18 cellular contexts compared by ENCODE assay signal in genomic region chr5:137506296-137506695, GRCh38. TPM values are rescaled to one million over a fixed set of nuclear protein-coding genes. Genes with fewer than 3 reads are reported as not detected.
DNase-seq lines count a peak whose midpoint lies in the region; ATAC-seq and TF ChIP-seq lines count a peak whose summit lies in the region.
"Had no signal": no experiment of that assay in that cellular context is flagged by ENCODE, and none has a peak within 500 bp of the region (broad histone marks: within the 10 kb centered on the region; RNA-seq: fewer than 3 reads in every experiment).

No MANE protein-coding gene starts in this region.

- no peak overlapping the region for H3K27ac Mint-ChIP-seq in GM23338
- no peak overlapping the region for H3K27ac Mint-ChIP-seq in neural progenitor cell
- H3K27ac Mint-ChIP-seq: CD14-positive monocyte; CD4-positive, alpha-beta T cell; CD8-positive, alpha-beta memory T cell had no signal

- H2BK15ac ChIP-seq in neuronal stem cell (ENCODE audit: low read length) = no peak overlapping the region

- H3K4me3 ChIP-seq in GM23338 = no peak overlapping the region
- H3K4me3 ChIP-seq in WERI-Rb-1 (ENCODE audit: low read depth, low read length) = no peak overlapping the region
- no peak overlapping the region for H3K4me3 ChIP-seq in neural progenitor cell
- H3K4me3 ChIP-seq in neuronal stem cell (ENCODE audit: low read length in 2 of 2) = no peak overlapping the region
- H3K4me3 ChIP-seq: BLaER1 treated with 17β-estradiol and CSF1 and Interleukin-3, amounts not matched to agents 10 nM and 100 nM had no signal

- peaks cover 4% of the 10 kb centered on the region; the same call in 1 of the 2 replicates for H3K9me2 ChIP-seq in GM23338 (ENCODE audit: insufficient read depth)

- TF ChIP-seq CTCF in GM23338 (conservative IDR thresholded peaks at IDR 0.05; ENCODE audit: low read depth in 2 of 2) (no peak), WERI-Rb-1 (IDR thresholded peaks at IDR 0.05; ENCODE audit: low read depth, low read length) (no peak), neural progenitor cell (IDR thresholded peaks at IDR 0.05) (no peak)

- no peak overlapping the region for H2AK5ac ChIP-seq in neuronal stem cell (ENCODE audit: low read depth, low read length)

- no peak overlapping the region for H3K14ac ChIP-seq in neuronal stem cell (ENCODE audit: low read length)

- H3K79me2 ChIP-seq in GM23338 (replicated peaks; ENCODE audit: insufficient read depth) (no peaks in the 10 kb centered on the region), neural progenitor cell (ENCODE audit: low read depth) (no peaks in the 10 kb centered on the region)

- H2BK120ac ChIP-seq in neuronal stem cell (ENCODE audit: low read depth, low read length) = no peak overlapping the region

- ATAC-seq in GM23338 (no peak), GM21576 (IDR thresholded peaks at IDR 0.05; ENCODE audit: unreplicated experiment) (no peak)

- H3K36me3 Mint-ChIP-seq in GM23338 (ENCODE audit: low read depth) (no peaks in the 10 kb centered on the region), neural progenitor cell (no peaks in the 10 kb centered on the region)
- H3K36me3 Mint-ChIP-seq: CD8-positive, alpha-beta memory T cell had no signal

- H3K18ac ChIP-seq in neuronal stem cell (ENCODE audit: low read length) = no peak overlapping the region

- H3K4ac ChIP-seq in neuronal stem cell (ENCODE audit: low read length) = no peak overlapping the region

- no peaks in the 10 kb centered on the region for H3K36me3 ChIP-seq in GM23338 (ENCODE audit: insufficient read depth)
- no peaks in the 10 kb centered on the region for H3K36me3 ChIP-seq in WERI-Rb-1
- H3K36me3 ChIP-seq in neural progenitor cell = no peaks in the 10 kb centered on the region
- H3K36me3 ChIP-seq in neuronal stem cell (replicated peaks in 1 of 2; ENCODE audit: control insufficient read depth in 2 of 2, insufficient read depth in 2 of 2, low read length in 2 of 2) = no peaks in the 10 kb centered on the region
- H3K36me3 ChIP-seq: BE2C; BLaER1 treated with 17β-estradiol and CSF1 and Interleukin-3, amounts not matched to agents 10 nM and 100 nM had no signal

- no peaks in the 10 kb centered on the region for H3K27me3 Mint-ChIP-seq in GM23338 (ENCODE audit: insufficient read depth, low read depth, poor library complexity)
- H3K27me3 Mint-ChIP-seq in neural progenitor cell (ENCODE audit: insufficient read depth, low read depth) = peaks cover 5% of the 10 kb centered on the region

- H3K4me1 ChIP-seq in GM23338 (ENCODE audit: insufficient read depth) (no peaks in the 10 kb centered on the region), neural progenitor cell (peaks cover 5% of the 10 kb centered on the region), neuronal stem cell (ENCODE audit: control insufficient read depth in 2 of 2, insufficient read depth in 1 of 2, low read depth in 1 of 2, low read length in 2 of 2) (peaks cover 0 to 3% of the 10 kb centered on the region in 2 donors)
- H3K4me1 ChIP-seq: BE2C; BLaER1 treated with 17β-estradiol and CSF1 and Interleukin-3, amounts not matched to agents 10 nM and 100 nM had no signal

- H4K20me1 ChIP-seq in GM23338 (replicated peaks; ENCODE audit: insufficient read depth) (no peaks in the 10 kb centered on the region), neural progenitor cell (ENCODE audit: low read depth) (no peaks in the 10 kb centered on the region)
- H4K20me1 ChIP-seq: BLaER1 treated with 17β-estradiol and CSF1 and Interleukin-3, amounts not matched to agents 10 nM and 100 nM had no signal

- H3K4me3 Mint-ChIP-seq in GM23338 (no peak overlapping the region), neural progenitor cell (no peak overlapping the region)
- H3K4me3 Mint-ChIP-seq: CD14-positive monocyte; CD4-positive, alpha-beta T cell; CD8-positive, alpha-beta memory T cell had no signal

- H3K23ac ChIP-seq in neuronal stem cell (ENCODE audit: low read depth, low read length, poor library complexity) = no peak overlapping the region

- no peaks in the 10 kb centered on the region for H3K79me1 ChIP-seq in neuronal stem cell (ENCODE audit: low read depth, low read length)

- H3K27me3 ChIP-seq in GM23338 (ENCODE audit: insufficient read depth) (no peaks in the 10 kb centered on the region), WERI-Rb-1 (ENCODE audit: insufficient read depth, low read depth, severe bottlenecking) (no peaks in the 10 kb centered on the region), neural progenitor cell (no peaks in the 10 kb centered on the region), neuronal stem cell (ENCODE audit: control insufficient read depth in 3 of 3, insufficient read depth in 3 of 3, low read depth in 1 of 3, low read length in 3 of 3) (peaks cover 0 to 24% (median 0%) of the 10 kb centered on the region in 3 experiments)
- H3K27me3 ChIP-seq: BLaER1 treated with 17β-estradiol and CSF1 and Interleukin-3, amounts not matched to agents 10 nM and 100 nM had no signal

- H3K9me3 ChIP-seq in WERI-Rb-1 (ENCODE audit: severe bottlenecking) (no peaks in the 10 kb centered on the region), neural progenitor cell (ENCODE audit: low read depth) (no peaks in the 10 kb centered on the region), neuronal stem cell (replicated peaks in 1 of 2; ENCODE audit: control insufficient read depth in 2 of 2, insufficient read depth in 1 of 2, low read depth in 1 of 2, low read length in 2 of 2) (no peaks in the 10 kb centered on the region)
- H3K9me3 ChIP-seq: BE2C had no signal

- no peak overlapping the region for H4K8ac ChIP-seq in neuronal stem cell (ENCODE audit: low read depth, low read length)

- WGBS in neuronal stem cell (ENCODE audit: extremely low coverage in 2 of 2, insufficient read length in 2 of 2, insufficient replicate concordance in 1 of 2), 2 donors = no CpG with 5 or more reads among the region's 4 CpGs

- no peak overlapping the region for H3K4me2 ChIP-seq in GM23338
- H3K4me2 ChIP-seq in neural progenitor cell = no peak overlapping the region
- no peak overlapping the region for H3K4me2 ChIP-seq in neuronal stem cell (ENCODE audit: insufficient read depth, low read length, poor library complexity, severe bottlenecking)
- H3K4me2 ChIP-seq: BLaER1 treated with 17β-estradiol and CSF1 and Interleukin-3, amounts not matched to agents 10 nM and 100 nM had no signal

- H3F3A ChIP-seq in GM23338 (replicated peaks; ENCODE audit: low read depth) (no peaks in the 10 kb centered on the region), neural progenitor cell (ENCODE audit: low read depth) (no peaks in the 10 kb centered on the region)

- H4K91ac ChIP-seq in neuronal stem cell (ENCODE audit: low read depth, low read length, poor library complexity) = no peak overlapping the region

- H2AFZ ChIP-seq in GM23338 = peak overlapping the region; percentile 63; the same call in 1 of the 2 replicates
- no peak overlapping the region for H2AFZ ChIP-seq in neural progenitor cell (replicated peaks)
- H2AFZ ChIP-seq in neuronal stem cell (ENCODE audit: low read length) = no peak overlapping the region

- H3K9ac ChIP-seq in neural progenitor cell = no peak overlapping the region
- no peak overlapping the region for H3K9ac ChIP-seq in neuronal stem cell (ENCODE audit: low read depth, low read length, poor library complexity)
- H3K9ac ChIP-seq: BLaER1 treated with 17β-estradiol and CSF1 and Interleukin-3, amounts not matched to agents 10 nM and 100 nM had no signal

- no peak overlapping the region for H2BK5ac ChIP-seq in neuronal stem cell (ENCODE audit: low read length)

- H3K27ac ChIP-seq in GM23338 (ENCODE audit: low read depth) (no peak overlapping the region), WERI-Rb-1 (no peak overlapping the region), neural progenitor cell (no peak overlapping the region), neuronal stem cell (replicated peaks; ENCODE audit: low read length) (no peak overlapping the region)
- H3K27ac ChIP-seq: 22Rv1; BLaER1 treated with 17β-estradiol and CSF1 and Interleukin-3, amounts not matched to agents 10 nM and 100 nM had no signal

- no peak overlapping the region for H2BK12ac ChIP-seq in neuronal stem cell (ENCODE audit: low read length)

- no peaks in the 10 kb centered on the region for H3K9me3 Mint-ChIP-seq in GM23338
- no peaks in the 10 kb centered on the region for H3K9me3 Mint-ChIP-seq in neural progenitor cell
- H3K9me3 Mint-ChIP-seq: CD4-positive, alpha-beta T cell; CD8-positive, alpha-beta memory T cell had no signal

- DNase-seq in NCI-H524 (lab: John Stamatoyannopoulos, UW) (peak; percentile 11 to 51), NCI-H524 treated with DMSO at 0.1 percent for 48 hours (lab: John Stamatoyannopoulos, UW) (no peak), GM23338 (ENCODE audit: low spot score) (no peak), WERI-Rb-1 (peak; percentile 47), neural progenitor cell (ENCODE audit: low spot score) (peak; percentile 53), Ammon's horn (ENCODE audit: low spot score) (no peak), neuronal stem cell (ENCODE audit: low spot score) (no peak)
- DNase-seq: BE2C; CD4-positive, alpha-beta T cell; CD8-positive, alpha-beta memory T cell; DMS153; DND-41; H7; HCEC 1CT had no signal

- H3K4me1 Mint-ChIP-seq in GM23338 (no peaks in the 10 kb centered on the region), neural progenitor cell (peaks cover 10% of the 10 kb centered on the region)
- H3K4me1 Mint-ChIP-seq: CD14-positive monocyte; CD8-positive, alpha-beta memory T cell had no signal

TF ChIP-seq in GM23338, 12 proteins besides CTCF, POLR2A, EP300 and RAD21 (continues in another document):
- no peak for TF ChIP-seq JUNB (IDR thresholded peaks at IDR 0.05; ENCODE audit: unreplicated experiment)
- no peak for TF ChIP-seq EZH2phosphoT487 (IDR thresholded peaks at IDR 0.05; ENCODE audit: unreplicated experiment)
- TF ChIP-seq ZNF114 (CRISPR knock-in tag; IDR thresholded peaks at IDR 0.05) = no peak
- TF ChIP-seq NANOG (IDR thresholded peaks at IDR 0.05; ENCODE audit: borderline replicate concordance) = no peak
- no peak for TF ChIP-seq EZH2 (IDR thresholded peaks at IDR 0.05; ENCODE audit: low read depth, unreplicated experiment)
- TF ChIP-seq POLR2AphosphoS5 (IDR thresholded peaks at IDR 0.05; ENCODE audit: low read depth) = no peak

RNA-seq across cellular contexts. Expression of gene SPOCK1, which starts 7.2 kb away (rescaled TPM):
- total RNA-seq in GM23338 (2014; rRNA removed; shearing (Covaris generic)) = 10.5 and 17.2 TPM in 2 replicates
- 6.9 and 8.2 TPM in 2 replicates for polyA plus RNA-seq in GM23338 (2016; fragmentation: Nextera tagmentation; extraction: Ambion mirVana)
- total RNA-seq in neural progenitor cell (ENCODE audit: low replicate concordance) = 6.3 and 6.9 TPM in 2 replicates
- polyA plus RNA-seq in neuronal stem cell (2013, experiment 1 of 2) = 17.7 TPM
- polyA plus RNA-seq in neuronal stem cell (2013, experiment 2 of 2) = 17.8 TPM
- total RNA-seq: CD4-positive, alpha-beta T cell; CD8-positive, alpha-beta memory T cell had no signal
- polyA plus RNA-seq: CD8-positive, alpha-beta memory T cell had no signal

Comparison
In these comparisons a context has a peak if more than half of its experiments do, and no peak if none do; other contexts are left out.
1. DNase-seq: peak in NCI-H524 (2 of 2), WERI-Rb-1 (single experiment) and neural progenitor cell (single experiment); none in NCI-H524 treated with DMSO at 0.1 percent for 48 hours (single experiment), GM23338 (single experiment), Ammon's horn (single experiment) and neuronal stem cell (single experiment).